8 cellular contexts compared by ENCODE assay signal in genomic region chr17:57605734-57606105, GRCh38.
A peak's percentile ranks its signal among the peaks of the same experiment; 100 is the strongest.
DNase-seq lines count a peak whose midpoint lies in the region; ATAC-seq and TF ChIP-seq lines count a peak whose summit lies in the region.

No MANE protein-coding gene starts in this region.

- WGBS in sigmoid colon, 2 donors, result 44 to 46% methylated on average over 5 of the region's 5 CpGs

- TF ChIP-seq EP300 in sigmoid colon (IDR thresholded peaks at IDR 0.05), result no peak

- H3K9me3 ChIP-seq in sigmoid colon, result no peaks in the 10 kb centered on the region
- no peaks in the 10 kb centered on the region for H3K9me3 ChIP-seq in ascending aorta

- peaks cover 0 to 23% (median 20%) of the 10 kb centered on the region in 4 donors for H3K4me1 ChIP-seq in sigmoid colon
- H3K4me1 ChIP-seq in ascending aorta, result peaks cover 9 to 15% of the 10 kb centered on the region in 2 donors

- H3K27me3 ChIP-seq in sigmoid colon (no peaks in the 10 kb centered on the region), ascending aorta (no peaks in the 10 kb centered on the region)

- peak overlapping the region; percentile 93 to 98 (median 98) for H3K27ac Mint-ChIP-seq in brain

- no peaks in the 10 kb centered on the region for H3K9me3 Mint-ChIP-seq in brain

- TF ChIP-seq CTCF in brain (conservative IDR thresholded peaks at IDR 0.05) (no peak), sigmoid colon (IDR thresholded peaks at IDR 0.05) (no peak), ascending aorta (IDR thresholded peaks at IDR 0.05) (no peak)

- H3K36me3 ChIP-seq in sigmoid colon (no peaks in the 10 kb centered on the region), ascending aorta (no peaks in the 10 kb centered on the region)

- peaks cover 6% of the 10 kb centered on the region for H3K36me3 Mint-ChIP-seq in brain

- H3K27me3 Mint-ChIP-seq in brain, result no peaks in the 10 kb centered on the region

- DNase-seq in NCI-H345 treated with DMSO at 0.1 percent for 48 hours (lab: John Stamatoyannopoulos, UW; ENCODE audit: unreplicated experiment) (peak; percentile 83), NCI-H345 (lab: John Stamatoyannopoulos, UW) (no peak), sigmoid colon (no peak), ascending aorta (ENCODE audit: low spot score in 2 of 2) (no peak), medulla oblongata (ENCODE audit: extremely low spot score) (no peak), NOMO-1 (lab: John Stamatoyannopoulos, UW; ENCODE audit: unreplicated experiment in 2 of 2) (no peak)

- peaks cover 95% of the 10 kb centered on the region for H3K4me1 Mint-ChIP-seq in brain

- H3K27ac ChIP-seq in sigmoid colon (peak overlapping the region; percentile 34 to 65 (median 57)), ascending aorta (no peak overlapping the region)

- TF ChIP-seq POLR2A in sigmoid colon (IDR thresholded peaks at IDR 0.05), result no peak

- H3K4me3 ChIP-seq in sigmoid colon, result peak overlapping the region in 2 of 4 donors; percentile 12 to 19
- H3K4me3 ChIP-seq in ascending aorta, result peak overlapping the region in 1 of 2 donors; percentile 40

- H3K4me3 Mint-ChIP-seq in brain, result peak overlapping the region in 4 of 5 experiments; percentile 72 to 80 (median 74)

- intact Hi-C loops in sigmoid colon (cut with DNase I), result loop anchor here (5.0 kb wide), 1 partner anchor 318 kb away; no protein-coding TSS in a partner anchor
- intact Hi-C loops in ascending aorta (cut with DNase I), result no loop called here

- ATAC-seq in HG03159 (IDR thresholded peaks at IDR 0.05; ENCODE audit: unreplicated experiment), result peak; percentile 32

Comparison
In these comparisons a context has a peak if more than half of its experiments do, and no peak if none do; other contexts are left out.
1. H3K27ac ChIP-seq: peak in sigmoid colon (4 of 4); none in ascending aorta (0 of 2).